In genomic region chr2:190649798-190650390, GRCh38 we compare ENCODE assay signal across 1 cellular context.
TF ChIP-seq lines count a peak whose summit lies in the region.

No MANE protein-coding gene starts in this region.

TF ChIP-seq in SK-N-SH treated with all-trans-retinoic acid at 6 μM for 48 hours, 23 proteins besides CTCF, POLR2A, EP300 and RAD21 (continued from another document):
- TF ChIP-seq CSRNP3 (CRISPR knock-in tag; IDR thresholded peaks at IDR 0.05), result no peak
- TF ChIP-seq BACH2 (CRISPR knock-in tag; IDR thresholded peaks at IDR 0.05; ENCODE audit: borderline replicate concordance), result no peak
TF ChIP-seq in SK-N-SH treated with all-trans-retinoic acid at 6 μM for 48 hours: peak in this region for 0.
